Comparison of ENCODE assay signal across 10 cellular contexts in genomic region chr5:10699281-10699874, GRCh38.
A peak's percentile ranks its signal among the peaks of the same experiment; 100 is the strongest.
DNase-seq lines count a peak whose midpoint lies in the region; ATAC-seq and TF ChIP-seq lines count a peak whose summit lies in the region.
"Had no signal": no experiment of that assay in that cellular context is flagged by ENCODE, and none has a peak within 500 bp of the region (broad histone marks: within the 10 kb centered on the region; RNA-seq: fewer than 3 reads in every experiment).

No MANE protein-coding gene starts in this region.

- no peaks in the 10 kb centered on the region for H3K9me3 Mint-ChIP-seq in activated CD8-positive, alpha-beta T cell treated with anti-CD3 and anti-CD28 coated beads, Interleukin-2, amount 10 ng/mL, durations not matched to agents 7 days and 5 days (ENCODE audit: insufficient read depth)
- H3K9me3 Mint-ChIP-seq: activated naive CD4-positive, alpha-beta T cell treated with anti-CD3 and anti-CD28 coated beads for 36 hours had no signal

- H3K4me1 Mint-ChIP-seq in activated CD8-positive, alpha-beta T cell treated with anti-CD3 and anti-CD28 coated beads, Interleukin-2, amount 10 ng/mL, durations not matched to agents 7 days and 5 days (ENCODE audit: low read depth): peaks cover 36% of the 10 kb centered on the region

- peaks cover 12% of the 10 kb centered on the region for H3K36me3 Mint-ChIP-seq in activated CD8-positive, alpha-beta T cell treated with anti-CD3 and anti-CD28 coated beads, Interleukin-2, amount 10 ng/mL, durations not matched to agents 7 days and 5 days (ENCODE audit: low read depth)

- CTCF ChIA-PET in activated CD8-positive, alpha-beta T cell treated with anti-CD3 and anti-CD28 coated beads, Interleukin-2, amount 10 ng/mL, durations not matched to agents 7 days and 5 days (lab: Charles Lee): no interaction called here

- in situ Hi-C loops in brain microvascular endothelial cell (cut with HindIII; ENCODE audit: low pct_ligation_motif_present, low sequenced_read_pairs): no loop called here

- H3K27me3 ChIP-seq in brain microvascular endothelial cell (replicated peaks): no peaks in the 10 kb centered on the region

- no peak overlapping the region for H3K27ac ChIP-seq in brain microvascular endothelial cell
- H3K27ac ChIP-seq in substantia nigra (ENCODE audit: low read depth, low read length, poor library complexity, severe bottlenecking): no peak overlapping the region

- no peak for TF ChIP-seq CTCF in brain microvascular endothelial cell (IDR thresholded peaks at IDR 0.05; ENCODE audit: low read depth, low read length, missing control alignments)

- H3K4me3 ChIP-seq in brain microvascular endothelial cell (ENCODE audit: low read depth, low read length): no peak overlapping the region

- no peak overlapping the region for H3K4me3 Mint-ChIP-seq in activated CD8-positive, alpha-beta T cell treated with anti-CD3 and anti-CD28 coated beads, Interleukin-2, amount 10 ng/mL, durations not matched to agents 7 days and 5 days
- H3K4me3 Mint-ChIP-seq: activated naive CD4-positive, alpha-beta T cell treated with anti-CD3 and anti-CD28 coated beads for 36 hours had no signal

- DNase-seq in EL (peak; percentile 56), NCI-H1092 treated with DMSO at 0.1 percent for 48 hours (lab: John Stamatoyannopoulos, UW) (no peak), brain microvascular endothelial cell (no peak), substantia nigra (lab: John Stamatoyannopoulos, UW) (no peak)
- no peak for DNase-seq in activated CD8-positive, alpha-beta T cell treated with anti-CD3 and anti-CD28 coated beads, Interleukin-2, amount 10 ng/mL, durations not matched to agents 7 days and 5 days
- no peak for DNase-seq in activated CD4-positive, alpha-beta T cell treated with anti-CD3 and anti-CD28 coated beads, Interleukin-2, amount 50 U/mL, for 1 hour
- DNase-seq: activated naive CD4-positive, alpha-beta T cell treated with anti-CD3 and anti-CD28 coated beads for 36 hours; left colon had no signal

- ATAC-seq in GM19467 (IDR thresholded peaks at IDR 0.05; ENCODE audit: unreplicated experiment) (peak; percentile 35), HG03103 (IDR thresholded peaks at IDR 0.05; ENCODE audit: low read depth, unreplicated experiment) (peak; percentile 49)
- ATAC-seq in activated CD8-positive, alpha-beta T cell treated with anti-CD3 and anti-CD28 coated beads, Interleukin-2, amount 10 ng/mL, durations not matched to agents 7 days and 5 days: no peak
- ATAC-seq: left colon had no signal

- POLR2A ChIA-PET in activated CD8-positive, alpha-beta T cell treated with anti-CD3 and anti-CD28 coated beads, Interleukin-2, amount 10 ng/mL, durations not matched to agents 7 days and 5 days (lab: Charles Lee): no interaction called here

- H3K27me3 Mint-ChIP-seq in activated CD8-positive, alpha-beta T cell treated with anti-CD3 and anti-CD28 coated beads, Interleukin-2, amount 10 ng/mL, durations not matched to agents 7 days and 5 days (ENCODE audit: low read depth): no peaks in the 10 kb centered on the region

- peaks cover 2% of the 10 kb centered on the region for H3K36me3 ChIP-seq in brain microvascular endothelial cell (replicated peaks)

- peak overlapping the region; percentile 8 for H3K27ac Mint-ChIP-seq in activated CD8-positive, alpha-beta T cell treated with anti-CD3 and anti-CD28 coated beads, Interleukin-2, amount 10 ng/mL, durations not matched to agents 7 days and 5 days
- H3K27ac Mint-ChIP-seq: activated naive CD4-positive, alpha-beta T cell treated with anti-CD3 and anti-CD28 coated beads for 36 hours had no signal
